In genomic region chr10:103884681-103885139, GRCh38 we compare ENCODE assay signal across 8 cellular contexts. TPM values are rescaled to one million over a fixed set of nuclear protein-coding genes. Genes with fewer than 3 reads are reported as not detected.
DNase-seq lines count a peak whose midpoint lies in the region; ATAC-seq and TF ChIP-seq lines count a peak whose summit lies in the region.

No MANE protein-coding gene starts in this region.

- H3K4me2 ChIP-seq in Loucy (ENCODE audit: low read depth, low read length, poor library complexity, severe bottlenecking), result no peak overlapping the region
- H3K4me2 ChIP-seq in mesenchymal stem cell (ENCODE audit: low read length, poor library complexity, severe bottlenecking), result no peak overlapping the region

- H2BK5ac ChIP-seq in mesenchymal stem cell (ENCODE audit: low read depth, low read length, poor library complexity, severe bottlenecking), result no peak overlapping the region

- H3K14ac ChIP-seq in mesenchymal stem cell (ENCODE audit: low read length in 2 of 2), result no peak overlapping the region

- peak; percentile 74 for DNase-seq in A673 (ENCODE audit: low spot score)
- DNase-seq in EH (ENCODE audit: low read depth), result peak; percentile 76
- DNase-seq in RPMI8226, result peak; percentile 45
- peak; percentile 62 for DNase-seq in endothelial cell (ENCODE audit: low spot score)
- peak; percentile 76 for DNase-seq in mesenchymal stem cell

- peaks cover 4% of the 10 kb centered on the region for H3K27me3 Mint-ChIP-seq in endothelial cell (ENCODE audit: unreplicated experiment)

- BruUV-seq in A673 (replicated peaks; lab: Mats Ljungman, UMichigan), result no TSS peak

- H3K9me3 ChIP-seq in A673 (ENCODE audit: low read depth, low read length, poor library complexity, severe bottlenecking) (no peaks in the 10 kb centered on the region), Loucy (ENCODE audit: insufficient read depth, low read depth, low read length) (no peaks in the 10 kb centered on the region), mesenchymal stem cell (ENCODE audit: control insufficient read depth, low read length) (no peaks in the 10 kb centered on the region)

- H2AFZ ChIP-seq in Loucy (ENCODE audit: low read length) (no peak overlapping the region), mesenchymal stem cell (ENCODE audit: low read depth, low read length) (no peak overlapping the region)

- H2AK5ac ChIP-seq in mesenchymal stem cell (ENCODE audit: low read length, severe bottlenecking), result no peak overlapping the region

- no peak overlapping the region for H3K4me3 Mint-ChIP-seq in endothelial cell (ENCODE audit: unreplicated experiment)

- H2BK15ac ChIP-seq in mesenchymal stem cell (ENCODE audit: low read depth, poor library complexity, severe bottlenecking), result no peak overlapping the region

- H3K9ac ChIP-seq in Loucy (ENCODE audit: low read depth, low read length, poor library complexity, severe bottlenecking) (no peak overlapping the region), mesenchymal stem cell (ENCODE audit: low read length) (peak overlapping the region; percentile 21)

- no peak overlapping the region for H2BK12ac ChIP-seq in mesenchymal stem cell (ENCODE audit: low read length in 2 of 2)

- intact Hi-C loops in A673 (cut with micrococcal nuclease; ENCODE audit: unreplicated experiment), result loop anchor here (1.0 to 5.0 kb wide), 4 partner anchors 143 to 383 kb away; partner anchors contain the start of gene GSTO2

- no peaks in the 10 kb centered on the region for H3K4me1 ChIP-seq in A673 (ENCODE audit: insufficient read depth, low read length, poor library complexity, severe bottlenecking)
- no peaks in the 10 kb centered on the region for H3K4me1 ChIP-seq in Loucy (ENCODE audit: insufficient read depth, low read length, poor library complexity, severe bottlenecking)
- H3K4me1 ChIP-seq in mesenchymal stem cell (ENCODE audit: control insufficient read depth, insufficient read depth, low read depth, low read length), result peaks cover 8% of the 10 kb centered on the region

- no peaks in the 10 kb centered on the region for H3F3A ChIP-seq in Loucy (ENCODE audit: low read depth)

- no peaks in the 10 kb centered on the region for H4K20me1 ChIP-seq in Loucy (ENCODE audit: insufficient read depth, low read length, poor library complexity, severe bottlenecking)

- H3K79me1 ChIP-seq in mesenchymal stem cell (replicated peaks; ENCODE audit: low read length, poor library complexity, severe bottlenecking), result peaks cover 4% of the 10 kb centered on the region

- POLR2A ChIA-PET in A673 (lab: Charles Lee; ENCODE audit: low non-redundant PET), result no interaction called here

- no peaks in the 10 kb centered on the region for H3K9me2 ChIP-seq in Loucy (replicated peaks; ENCODE audit: low read depth, low read length)

- no peaks in the 10 kb centered on the region for H3K36me3 ChIP-seq in A673 (ENCODE audit: insufficient read depth, low read length, poor library complexity, severe bottlenecking)
- H3K36me3 ChIP-seq in Loucy (ENCODE audit: insufficient read depth, low read length), result peaks cover 55% of the 10 kb centered on the region; the same call in 1 of the 2 replicates
- peaks cover 24 to 83% of the 10 kb centered on the region in 2 experiments for H3K36me3 ChIP-seq in mesenchymal stem cell (ENCODE audit: control insufficient read depth in 1 of 2, insufficient read depth in 2 of 2, low read depth in 1 of 2, low read length in 2 of 2)

- no peak overlapping the region for H3K4ac ChIP-seq in mesenchymal stem cell (ENCODE audit: low read depth in 1 of 2, low read length in 2 of 2)

- no peaks in the 10 kb centered on the region for H3K79me2 ChIP-seq in Loucy (ENCODE audit: insufficient read depth, low read length)

- no peaks in the 10 kb centered on the region for H3K4me1 Mint-ChIP-seq in endothelial cell (ENCODE audit: unreplicated experiment)

- 27% methylated on average over 2 of the region's 3 CpGs for WGBS in mesenchymal stem cell

- peak; percentile 83 for TF ChIP-seq CTCF in A673 (conservative IDR thresholded peaks at IDR 0.05; ENCODE audit: low read depth, low read length)
- peak; percentile 94 for TF ChIP-seq CTCF in Loucy (conservative IDR thresholded peaks at IDR 0.05; ENCODE audit: low read length)
- peak; percentile 88 for TF ChIP-seq CTCF in endothelial cell (IDR thresholded peaks at IDR 0.05; ENCODE audit: unreplicated experiment)

- H3K27ac ChIP-seq in A673 (ENCODE audit: low read depth, low read length, poor library complexity, severe bottlenecking) (no peak overlapping the region), mesenchymal stem cell (ENCODE audit: low read length, poor library complexity, severe bottlenecking) (no peak overlapping the region)

- no peaks in the 10 kb centered on the region for H3K27me3 ChIP-seq in A673 (replicated peaks; ENCODE audit: insufficient read depth, low read depth, low read length, poor library complexity)
- H3K27me3 ChIP-seq in Loucy (ENCODE audit: insufficient read depth, low read length, poor library complexity, severe bottlenecking), result no peaks in the 10 kb centered on the region
- no peaks in the 10 kb centered on the region for H3K27me3 ChIP-seq in mesenchymal stem cell (ENCODE audit: control insufficient read depth in 1 of 2, insufficient read depth in 1 of 2, low read length in 2 of 2)

- no peaks in the 10 kb centered on the region for H3K9me3 Mint-ChIP-seq in endothelial cell (ENCODE audit: unreplicated experiment)

- peaks cover 8% of the 10 kb centered on the region for H3K36me3 Mint-ChIP-seq in endothelial cell (ENCODE audit: low read depth, unreplicated experiment)

- ATAC-seq in HG02588 (IDR thresholded peaks at IDR 0.05; ENCODE audit: unreplicated experiment) (no peak), GM18868 (IDR thresholded peaks at IDR 0.05; ENCODE audit: unreplicated experiment) (no peak)

- H4K91ac ChIP-seq in mesenchymal stem cell (ENCODE audit: low read length), result no peak overlapping the region

- CTCF ChIA-PET in A673 (lab: Charles Lee), result interaction anchor here (1.2 kb wide), 1 partner anchor 172 kb away, joined by 4 read pairs; no protein-coding TSS in a partner anchor

- no peak overlapping the region for H4K8ac ChIP-seq in mesenchymal stem cell (ENCODE audit: low read length)

- H3K27ac Mint-ChIP-seq in endothelial cell (ENCODE audit: unreplicated experiment), result no peak overlapping the region

- H3K18ac ChIP-seq in mesenchymal stem cell (ENCODE audit: low read depth in 1 of 2, low read length in 2 of 2), result peak overlapping the region in 1 of 2 experiments; percentile 28

- no peak overlapping the region for H3K23ac ChIP-seq in mesenchymal stem cell (ENCODE audit: low read length in 2 of 2)

- H2BK120ac ChIP-seq in mesenchymal stem cell (ENCODE audit: low read depth, low read length), result no peak overlapping the region

- H3K4me3 ChIP-seq in A673 (ENCODE audit: low read depth, low read length, poor library complexity, severe bottlenecking), result no peak overlapping the region
- H3K4me3 ChIP-seq in Loucy (ENCODE audit: low read length, poor library complexity, severe bottlenecking), result no peak overlapping the region
- H3K4me3 ChIP-seq in mesenchymal stem cell (ENCODE audit: insufficient read depth in 1 of 2, low read depth in 1 of 2, low read length in 2 of 2), result no peak overlapping the region

RNA-seq across cellular contexts. Expression of gene SH3PXD2A, which starts 29.3 kb away (rescaled TPM):
- 54.9 and 57.1 TPM in 2 replicates for total RNA-seq in A673 (2021)
- total RNA-seq in endothelial cell (ENCODE audit: unreplicated experiment), result 59.9 TPM
- 8.7 TPM for polyA plus RNA-seq in mesenchymal stem cell (2013, experiment 1 of 2)
- 8.7 TPM for polyA plus RNA-seq in mesenchymal stem cell (2013, experiment 2 of 2)

RNA-seq across cellular contexts. Expression of gene STN1, which starts 33.3 kb away (rescaled TPM):
- total RNA-seq in A673 (2021), result 14.3 and 16.5 TPM in 2 replicates
- total RNA-seq in endothelial cell (ENCODE audit: unreplicated experiment), result 11.5 TPM
- 18.5 TPM for polyA plus RNA-seq in mesenchymal stem cell (2013, experiment 1 of 2)
- 19.1 TPM for polyA plus RNA-seq in mesenchymal stem cell (2013, experiment 2 of 2)
